In genomic region chr19:43789029-43789428, GRCh38 we compare ENCODE assay signal across 1 cellular context.
A peak's percentile ranks its signal among the peaks of the same experiment; 100 is the strongest.
TF ChIP-seq lines count a peak whose summit lies in the region.

No MANE protein-coding gene starts in this region.

TF ChIP-seq in HepG2, 621 proteins besides CTCF, POLR2A, EP300 and RAD21 (continued from another document and continues in another):
- TF ChIP-seq ZNF597 (CRISPR knock-in tag; IDR thresholded peaks at IDR 0.05) (no peak), MIER3 (CRISPR knock-in tag; IDR thresholded peaks at IDR 0.05; ENCODE audit: borderline replicate concordance) (no peak; the same call in 1 of the 2 replicates), GATAD1 (CRISPR knock-in tag; IDR thresholded peaks at IDR 0.05) (0 out of 2 replicates have a peak, but pooled peaks have one; percentile 29), ZFYVE20 (CRISPR knock-in tag; IDR thresholded peaks at IDR 0.05; ENCODE audit: borderline replicate concordance, low read depth) (0 out of 2 replicates have a peak, but pooled peaks have one; percentile 51), HDAC6 (IDR thresholded peaks at IDR 0.05; ENCODE audit: low read depth, low read length) (no peak), ZSCAN12 (CRISPR knock-in tag; IDR thresholded peaks at IDR 0.05) (no peak), MLX (CRISPR knock-in tag; IDR thresholded peaks at IDR 0.05) (no peak), ZNF713 (CRISPR knock-in tag; IDR thresholded peaks at IDR 0.05) (no peak), RFXANK (CRISPR knock-in tag; IDR thresholded peaks at IDR 0.05) (0 out of 2 replicates have a peak, but pooled peaks have one; percentile 69), IRX3 (CRISPR knock-in tag; IDR thresholded peaks at IDR 0.05; ENCODE audit: borderline replicate concordance, low read depth) (peak; percentile 38; the same call in 1 of the 2 replicates), ZNF34 (CRISPR knock-in tag; IDR thresholded peaks at IDR 0.05; ENCODE audit: borderline replicate concordance) (no peak), ZNF781 (CRISPR knock-in tag; IDR thresholded peaks at IDR 0.05; ENCODE audit: borderline replicate concordance, not compliant biosample characterization) (no peak), SIN3A (IDR thresholded peaks at IDR 0.05; ENCODE audit: borderline replicate concordance, low read depth, low read length) (no peak), ATAD3A (CRISPR knock-in tag; IDR thresholded peaks at IDR 0.05) (no peak), ZSCAN5A (CRISPR knock-in tag; IDR thresholded peaks at IDR 0.05; ENCODE audit: borderline replicate concordance) (no peak), ZC3H13 (CRISPR knock-in tag; IDR thresholded peaks at IDR 0.05) (no peak), SP4 (CRISPR knock-in tag; IDR thresholded peaks at IDR 0.05) (no peak), SAP130 (CRISPR knock-in tag; IDR thresholded peaks at IDR 0.05; ENCODE audit: low read depth) (peak; percentile 51; the same call in 1 of the 2 replicates), CERS6 (CRISPR knock-in tag; IDR thresholded peaks at IDR 0.05) (no peak), ZNF550 (CRISPR knock-in tag; IDR thresholded peaks at IDR 0.05; ENCODE audit: borderline replicate concordance) (no peak), KLF13 (CRISPR knock-in tag; IDR thresholded peaks at IDR 0.05) (no peak), PTBP1 (IDR thresholded peaks at IDR 0.05; ENCODE audit: low read depth, low read length, poor library complexity, severe bottlenecking) (no peak), ZNF280B (CRISPR knock-in tag; IDR thresholded peaks at IDR 0.05; ENCODE audit: borderline replicate concordance) (no peak), ZNF670 (CRISPR knock-in tag; IDR thresholded peaks at IDR 0.05; ENCODE audit: borderline replicate concordance) (no peak), CCAR2 (optimal IDR thresholded peaks at IDR 0.05; ENCODE audit: low read depth, low read length) (no peak), DZIP1 (CRISPR knock-in tag; IDR thresholded peaks at IDR 0.05) (no peak), WIZ (CRISPR knock-in tag; IDR thresholded peaks at IDR 0.05) (peak; percentile 40; the same call in 1 of the 2 replicates), RFX5 (IDR thresholded peaks at IDR 0.05; ENCODE audit: low read depth, low read length) (no peak), ZNF350 (CRISPR knock-in tag; IDR thresholded peaks at IDR 0.05; ENCODE audit: borderline replicate concordance, low read depth) (no peak), ZNF333 (CRISPR knock-in tag; IDR thresholded peaks at IDR 0.05; ENCODE audit: borderline replicate concordance) (no peak), ZNF841 (CRISPR knock-in tag; IDR thresholded peaks at IDR 0.05; ENCODE audit: borderline replicate concordance) (no peak), PRMT3 (CRISPR knock-in tag; IDR thresholded peaks at IDR 0.05; ENCODE audit: borderline replicate concordance, low read depth) (no peak), TFDP2 (CRISPR knock-in tag; IDR thresholded peaks at IDR 0.05) (no peak), ELF4 (CRISPR knock-in tag; IDR thresholded peaks at IDR 0.05; ENCODE audit: borderline replicate concordance) (no peak), TCF12 (IDR thresholded peaks at IDR 0.05) (no peak), TCF12 (CRISPR knock-in tag; IDR thresholded peaks at IDR 0.05) (no peak), ONECUT2 (CRISPR knock-in tag; IDR thresholded peaks at IDR 0.05) (no peak), HBP1 (CRISPR knock-in tag; IDR thresholded peaks at IDR 0.05; ENCODE audit: low read depth) (peak; percentile 76; the same call in 1 of the 2 replicates), SMAD1 (CRISPR knock-in tag; IDR thresholded peaks at IDR 0.05; ENCODE audit: borderline replicate concordance, low read depth) (no peak), SP2 (CRISPR knock-in tag; IDR thresholded peaks at IDR 0.05) (no peak), KLF9 (CRISPR knock-in tag; IDR thresholded peaks at IDR 0.05; ENCODE audit: low read depth) (no peak), FIP1L1 (IDR thresholded peaks at IDR 0.05; ENCODE audit: borderline replicate concordance, insufficient read depth, low read depth, low read length) (no peak), JUN (CRISPR knock-in tag; IDR thresholded peaks at IDR 0.05) (no peak), EEA1 (CRISPR knock-in tag; IDR thresholded peaks at IDR 0.05; ENCODE audit: borderline replicate concordance) (no peak), KDM3A (CRISPR knock-in tag; IDR thresholded peaks at IDR 0.05; ENCODE audit: low read depth) (no peak), ZNF235 (CRISPR knock-in tag; IDR thresholded peaks at IDR 0.05; ENCODE audit: borderline replicate concordance) (no peak), ZSCAN29 (CRISPR knock-in tag; conservative IDR thresholded peaks at IDR 0.05) (no peak), ZNF160 (CRISPR knock-in tag; IDR thresholded peaks at IDR 0.05) (no peak), ZNF747 (CRISPR knock-in tag; IDR thresholded peaks at IDR 0.05; ENCODE audit: borderline replicate concordance) (no peak), YEATS4 (CRISPR knock-in tag; IDR thresholded peaks at IDR 0.05; ENCODE audit: borderline replicate concordance) (no peak), GPBP1L1 (CRISPR knock-in tag; IDR thresholded peaks at IDR 0.05) (no peak), ZNF513 (CRISPR knock-in tag; conservative IDR thresholded peaks at IDR 0.05) (no peak), CBX5 (CRISPR knock-in tag; IDR thresholded peaks at IDR 0.05; ENCODE audit: borderline replicate concordance) (no peak; the same call in 1 of the 2 replicates), ZNF441 (CRISPR knock-in tag; IDR thresholded peaks at IDR 0.05; ENCODE audit: borderline replicate concordance) (peak; percentile 56; the same call in 1 of the 2 replicates), MXD1 (CRISPR knock-in tag; IDR thresholded peaks at IDR 0.05) (no peak), ZFP62 (CRISPR knock-in tag; IDR thresholded peaks at IDR 0.05) (no peak)
